Comparison of ENCODE assay signal across 14 cellular contexts in the genomic region with DNA sequence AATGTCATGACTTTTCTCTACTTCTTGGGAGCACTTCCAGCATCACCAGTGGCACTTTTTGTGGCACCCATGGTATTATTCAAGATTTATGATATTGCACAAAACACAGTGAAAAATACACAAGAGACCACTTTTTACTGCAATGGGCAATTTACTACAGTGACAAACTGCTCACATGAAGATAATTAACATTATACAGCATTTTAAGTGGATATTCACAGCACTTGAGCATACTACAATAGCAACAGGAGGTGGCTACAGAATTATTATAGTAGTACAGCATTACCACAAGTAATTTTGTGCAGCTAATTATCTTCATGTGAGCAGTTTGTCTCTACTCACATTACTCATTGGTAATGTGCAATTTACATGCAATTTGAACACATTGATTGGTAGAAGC. TPM values are rescaled to one million over a fixed set of nuclear protein-coding genes. Genes with fewer than 3 reads are reported as not detected.
DNase-seq lines count a peak whose midpoint lies in the region; ATAC-seq and TF ChIP-seq lines count a peak whose summit lies in the region.
"Had no signal": no experiment of that assay in that cellular context is flagged by ENCODE, and none has a peak within 500 bp of the region (broad histone marks: within the 10 kb centered on the region; RNA-seq: fewer than 3 reads in every experiment).

No MANE protein-coding gene starts in this region.

- TF ChIP-seq CTCF in WTC11 (IDR thresholded peaks at IDR 0.05): no peak

- H3K27me3 Mint-ChIP-seq in WTC11 (ENCODE audit: low read depth): no peaks in the 10 kb centered on the region

- no peaks in the 10 kb centered on the region for H3K9me3 Mint-ChIP-seq in WTC11

- no peak overlapping the region for H3K27ac Mint-ChIP-seq in WTC11

- H3K4me3 Mint-ChIP-seq in WTC11: no peak overlapping the region

- no peaks in the 10 kb centered on the region for H3K36me3 Mint-ChIP-seq in WTC11

- H3K4me1 Mint-ChIP-seq in WTC11: peaks cover 7% of the 10 kb centered on the region

- CTCF ChIA-PET in WTC11 (lab: Charles Lee): no interaction called here

- no peak for ATAC-seq in HG03135 (IDR thresholded peaks at IDR 0.05; ENCODE audit: unreplicated experiment)
- no peak for ATAC-seq in GM21447 (IDR thresholded peaks at IDR 0.05; ENCODE audit: unreplicated experiment)
- no peak for ATAC-seq in HG02763 (IDR thresholded peaks at IDR 0.05; ENCODE audit: unreplicated experiment)
- no peak for ATAC-seq in WTC11

- DNase-seq in COR-L47 (lab: John Stamatoyannopoulos, UW): peak; percentile 25
- DNase-seq in DMS153 treated with DMSO at 0.1 percent for 48 hours (lab: John Stamatoyannopoulos, UW; ENCODE audit: unreplicated experiment): peak; percentile 78
- peak; percentile 50 for DNase-seq in NCI-H1694 treated with DMSO at 0.1 percent for 48 hours (lab: John Stamatoyannopoulos, UW)
- DNase-seq in NCI-H2171 treated with DMSO at 0.1 percent for 48 hours (lab: John Stamatoyannopoulos, UW): peak; percentile 82
- no peak for DNase-seq in WTC11 (ENCODE audit: low spot score)
- DNase-seq: Karpas-422, MM.1S, NCI-H2029, SHP77 treated with DMSO at 0.1 percent for 48 hours, T-helper 2 cell had no signal

- POLR2A ChIA-PET in WTC11 (lab: Charles Lee): no interaction called here

TF ChIP-seq in WTC11, 78 proteins besides CTCF, POLR2A, EP300 and RAD21:
- TF ChIP-seq SP1 (CRISPR knock-in tag; conservative IDR thresholded peaks at IDR 0.05): no peak

RNA-seq across cellular contexts. Expression of a gene that starts 18.3 kb away (rescaled TPM):
- not detected in 3 replicates for total RNA-seq in WTC11 (2021)
- total RNA-seq: A673 had no signal

RNA-seq across cellular contexts. Expression of a gene that starts 46.1 kb away (rescaled TPM):
- total RNA-seq in WTC11 (2021): not detected in 3 replicates
- total RNA-seq: A673 had no signal

RNA-seq across cellular contexts. Expression of a gene that starts 47.7 kb away (rescaled TPM):
- total RNA-seq in WTC11 (2021): 0.21 to 0.42 TPM (median 0.34 TPM) in 3 replicates
- total RNA-seq: A673 had no signal
